Comparison of ENCODE assay signal across 21 cellular contexts in the genomic region with DNA sequence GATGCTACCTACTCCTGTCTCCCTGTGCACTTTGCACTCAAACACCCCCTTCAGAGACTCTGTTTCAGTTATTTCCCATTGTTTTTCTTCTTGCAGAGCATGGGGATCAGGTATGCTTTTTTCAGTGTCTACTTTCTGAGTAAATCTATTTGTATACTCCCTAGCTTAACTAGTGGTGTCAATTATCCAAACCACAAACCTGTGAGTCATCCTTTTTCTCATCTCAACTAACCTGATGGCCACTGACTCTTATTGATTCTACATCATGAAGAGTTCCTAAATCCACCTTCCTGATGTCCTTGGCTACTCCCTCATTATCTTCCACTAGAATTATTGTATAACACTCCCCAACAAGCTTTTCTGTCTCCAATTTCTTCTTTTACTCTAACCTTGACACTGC.
A peak's percentile ranks its signal among the peaks of the same experiment; 100 is the strongest.
DNase-seq lines count a peak whose midpoint lies in the region; ATAC-seq, FAIRE-seq and TF ChIP-seq lines count a peak whose summit lies in the region.
"Had no signal": no experiment of that assay in that cellular context is flagged by ENCODE, and none has a peak within 500 bp of the region (broad histone marks: within the 10 kb centered on the region; RNA-seq: fewer than 3 reads in every experiment).

No MANE protein-coding gene starts in this region.

- H3K4me3 ChIP-seq in astrocyte (ENCODE audit: insufficient read depth, low read depth, low read length), result no peak overlapping the region
- H3K4me3 ChIP-seq: BLaER1 treated with 17β-estradiol and CSF1 and Interleukin-3, amounts not matched to agents 10 nM and 100 nM; body of pancreas; right lobe of liver; SK-N-MC; upper lobe of right lung had no signal

- no peak for TF ChIP-seq CTCF in astrocyte (IDR thresholded peaks at IDR 0.05; ENCODE audit: insufficient read depth, low read depth, low read length)

- no peaks in the 10 kb centered on the region for H3K27me3 ChIP-seq in astrocyte (ENCODE audit: insufficient read depth, low read length)
- H3K27me3 ChIP-seq: BLaER1 treated with 17β-estradiol and CSF1 and Interleukin-3, amounts not matched to agents 10 nM and 100 nM; body of pancreas; right lobe of liver; upper lobe of right lung had no signal

- H3K9ac ChIP-seq in astrocyte (ENCODE audit: low read length), result no peak overlapping the region
- H3K9ac ChIP-seq: BLaER1 treated with 17β-estradiol and CSF1 and Interleukin-3, amounts not matched to agents 10 nM and 100 nM had no signal

- H3K27ac Mint-ChIP-seq in astrocyte (ENCODE audit: unreplicated experiment), result no peak overlapping the region
- H3K27ac Mint-ChIP-seq: activated CD4-positive, alpha-beta T cell treated with anti-CD3 and anti-CD28 coated beads, Interleukin-2, amount 10 ng/mL, durations not matched to agents 7 days and 5 days; stimulated activated naive CD8-positive, alpha-beta T cell treated with anti-CD3 and anti-CD28 coated beads, Interleukin-15, Interleukin-2, amounts not matched to agents 100 ng/mL and 50 ng/mL, for 24 hours had no signal

- H3K4me2 ChIP-seq in astrocyte (ENCODE audit: low read length), result no peak overlapping the region
- H3K4me2 ChIP-seq: BLaER1 treated with 17β-estradiol and CSF1 and Interleukin-3, amounts not matched to agents 10 nM and 100 nM had no signal

- peak; percentile 67 for ATAC-seq in HG03432 (IDR thresholded peaks at IDR 0.05; ENCODE audit: unreplicated experiment)
- no peak for ATAC-seq in GM19351 (IDR thresholded peaks at IDR 0.05; ENCODE audit: unreplicated experiment)
- ATAC-seq: body of pancreas, upper lobe of right lung had no signal

- H2AFZ ChIP-seq in astrocyte (ENCODE audit: low read depth, low read length), result no peak overlapping the region

- H3K36me3 ChIP-seq in astrocyte (ENCODE audit: insufficient read depth, low read length), result no peaks in the 10 kb centered on the region
- H3K36me3 ChIP-seq: BLaER1 treated with 17β-estradiol and CSF1 and Interleukin-3, amounts not matched to agents 10 nM and 100 nM; right lobe of liver; upper lobe of right lung had no signal

- no peaks in the 10 kb centered on the region for H3K27me3 Mint-ChIP-seq in astrocyte (ENCODE audit: low read depth, unreplicated experiment)

- H3K4me1 Mint-ChIP-seq in astrocyte (ENCODE audit: low read depth, unreplicated experiment), result peaks cover 8% of the 10 kb centered on the region

- H3K9me3 Mint-ChIP-seq in astrocyte (ENCODE audit: unreplicated experiment), result no peaks in the 10 kb centered on the region
- H3K9me3 Mint-ChIP-seq: activated CD4-positive, alpha-beta T cell treated with anti-CD3 and anti-CD28 coated beads, Interleukin-2, amount 10 ng/mL, durations not matched to agents 7 days and 5 days; stimulated activated naive CD8-positive, alpha-beta T cell treated with anti-CD3 and anti-CD28 coated beads, Interleukin-15, Interleukin-2, amounts not matched to agents 100 ng/mL and 50 ng/mL, for 24 hours had no signal

- no peaks in the 10 kb centered on the region for H3K9me3 ChIP-seq in astrocyte (ENCODE audit: insufficient read depth, low read depth, low read length)
- H3K9me3 ChIP-seq: BLaER1 treated with 17β-estradiol and CSF1 and Interleukin-3, amounts not matched to agents 10 nM and 100 nM; body of pancreas; right lobe of liver; upper lobe of right lung had no signal

- no peaks in the 10 kb centered on the region for H3K36me3 Mint-ChIP-seq in astrocyte (ENCODE audit: low read depth, unreplicated experiment)

- DNase-seq in NCI-H748 (lab: John Stamatoyannopoulos, UW; ENCODE audit: unreplicated experiment) (peak; percentile 6), NCI-H748 treated with DMSO at 0.1 percent for 48 hours (lab: John Stamatoyannopoulos, UW) (no peak), astrocyte (ENCODE audit: low read depth) (peak; percentile 30), renal cortical epithelial cell (ENCODE audit: low read depth) (peak; percentile 59), superior temporal gyrus (ENCODE audit: extremely low spot score) (no peak), activated gamma-delta T cell treated with Interleukin-2 at 50 U/mL for 16 hours (no peak)
- DNase-seq: activated CD4-positive, alpha-beta T cell treated with anti-CD3 and anti-CD28 coated beads, Interleukin-2, amount 10 ng/mL, durations not matched to agents 7 days and 5 days; activated naive CD4-positive, alpha-beta T cell treated with Interleukin-2 at 50 U/mL for 16 hours; activated T-cell treated with anti-CD3 and anti-CD28 coated beads for 4 hours; body of pancreas; DMS 273 treated with DMSO at 0.1 percent for 48 hours; NCI-H1417; NCI-H446; right lobe of liver; upper lobe of right lung had no signal

- H3K79me2 ChIP-seq in astrocyte (ENCODE audit: insufficient read depth, low read length), result no peaks in the 10 kb centered on the region

- FAIRE-seq in astrocyte (lab: Jason Lieb, UNC), result no peak
- FAIRE-seq: A204.1 had no signal

- no peaks in the 10 kb centered on the region for H4K20me1 ChIP-seq in astrocyte (ENCODE audit: insufficient read depth, low read length)
- H4K20me1 ChIP-seq: BLaER1 treated with 17β-estradiol and CSF1 and Interleukin-3, amounts not matched to agents 10 nM and 100 nM had no signal

- no peak overlapping the region for H3K27ac ChIP-seq in astrocyte (ENCODE audit: low read depth, low read length)
- H3K27ac ChIP-seq: BLaER1 treated with 17β-estradiol and CSF1 and Interleukin-3, amounts not matched to agents 10 nM and 100 nM; body of pancreas; right lobe of liver; SK-N-MC; upper lobe of right lung had no signal

- H3K4me3 Mint-ChIP-seq in astrocyte (ENCODE audit: unreplicated experiment), result no peak overlapping the region
- H3K4me3 Mint-ChIP-seq: activated CD4-positive, alpha-beta T cell treated with anti-CD3 and anti-CD28 coated beads, Interleukin-2, amount 10 ng/mL, durations not matched to agents 7 days and 5 days; stimulated activated naive CD8-positive, alpha-beta T cell treated with anti-CD3 and anti-CD28 coated beads, Interleukin-15, Interleukin-2, amounts not matched to agents 100 ng/mL and 50 ng/mL, for 24 hours had no signal

- H3K4me1 ChIP-seq in astrocyte (ENCODE audit: insufficient read depth, low read length), result no peaks in the 10 kb centered on the region
- H3K4me1 ChIP-seq: BLaER1 treated with 17β-estradiol and CSF1 and Interleukin-3, amounts not matched to agents 10 nM and 100 nM; body of pancreas; right lobe of liver; upper lobe of right lung had no signal

Comparison
In these comparisons a context has a peak if more than half of its experiments do, and no peak if none do; other contexts are left out.
1. DNase-seq: peak in NCI-H748 (single experiment), astrocyte (single experiment) and renal cortical epithelial cell (single experiment); none in NCI-H748 treated with DMSO at 0.1 percent for 48 hours (single experiment), superior temporal gyrus (single experiment) and activated gamma-delta T cell treated with Interleukin-2 at 50 U/mL for 16 hours (single experiment).